Comparison of ENCODE assay signal across 27 cellular contexts in the genomic region with DNA sequence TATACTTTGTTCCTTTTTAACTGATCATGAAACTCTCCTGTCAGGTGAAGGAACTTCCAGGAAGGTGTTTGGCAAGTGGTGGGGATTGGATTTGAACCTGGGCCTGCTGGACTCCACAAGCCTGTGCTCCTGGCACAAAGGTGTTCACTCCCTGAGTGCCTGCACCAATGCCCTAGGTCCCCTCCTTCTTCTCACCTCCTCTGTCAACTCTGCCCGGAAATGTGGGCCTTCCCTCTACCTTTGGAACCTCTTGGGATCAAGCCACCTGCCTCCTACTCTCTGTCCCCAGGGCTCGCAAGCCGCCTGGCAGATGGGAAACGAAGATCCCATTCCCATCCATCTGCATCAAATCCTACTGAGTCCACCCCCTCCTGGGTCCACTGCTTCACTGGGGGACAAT. TPM values are rescaled to one million over a fixed set of nuclear protein-coding genes. Genes with fewer than 3 reads are reported as not detected.
"Had no signal": no experiment of that assay in that cellular context is flagged by ENCODE, and none has a peak within 500 bp of the region (broad histone marks: within the 10 kb centered on the region; RNA-seq: fewer than 3 reads in every experiment).

No MANE protein-coding gene starts in this region.

- ATAC-seq: mucosa of descending colon; natural killer cell treated with Interleukin-12 subunit alpha and Interleukin-12 subunit beta and Interleukin-15 and Interleukin-18, amount 100 ng/mL, for 72 hours; sciatic nerve; stimulated activated naive CD8-positive, alpha-beta T cell treated with anti-CD3 and anti-CD28 coated beads, Interleukin-15, amount 100 ng/mL, for 72 hours; upper lobe of right lung had no signal

- H3K9me3 Mint-ChIP-seq: dendritic cell treated with granulocyte-macrophage colony-stimulating factor and Interleukin-4, amounts not matched to agents 40 ng/mL and 50 ng/mL, for 4 days; memory B cell; mesothelial cell of epicardium; naive B cell; natural killer cell treated with Interleukin-12 subunit alpha and Interleukin-12 subunit beta and Interleukin-15 and Interleukin-18, amount 100 ng/mL, for 72 hours; neural progenitor cell; stimulated activated naive CD8-positive, alpha-beta T cell treated with anti-CD3 and anti-CD28 coated beads, Interleukin-15, amount 100 ng/mL, for 72 hours had no signal

- H3K27me3 Mint-ChIP-seq: progenitor cell of endocrine pancreas; stimulated activated naive CD8-positive, alpha-beta T cell treated with anti-CD3 and anti-CD28 coated beads, Interleukin-15, amount 100 ng/mL, for 72 hours had no signal

- H3K27ac Mint-ChIP-seq: dendritic cell treated with granulocyte-macrophage colony-stimulating factor and Interleukin-4, amounts not matched to agents 40 ng/mL and 50 ng/mL, for 4 days; memory B cell; mesothelial cell of epicardium; natural killer cell treated with Interleukin-12 subunit alpha and Interleukin-12 subunit beta and Interleukin-15 and Interleukin-18, amount 100 ng/mL, for 72 hours; neural progenitor cell; progenitor cell of endocrine pancreas; stimulated activated naive CD8-positive, alpha-beta T cell treated with anti-CD3 and anti-CD28 coated beads, Interleukin-15, amount 100 ng/mL, for 72 hours had no signal

- H3K27ac ChIP-seq: colonic mucosa, esophagus squamous epithelium, neural progenitor cell, parathyroid adenoma, suprapubic skin, transverse colon, upper lobe of right lung, uterus had no signal

- H3K4me1 Mint-ChIP-seq: memory B cell; mesothelial cell of epicardium; naive B cell; stimulated activated naive CD8-positive, alpha-beta T cell treated with anti-CD3 and anti-CD28 coated beads, Interleukin-15, amount 100 ng/mL, for 72 hours had no signal

- DNase-seq: colonic mucosa; effector CD8-positive, alpha-beta T cell; erythroblast; esophagus squamous epithelium; foreskin melanocyte; mucosa of descending colon; naive B cell; stimulated activated CD4-positive, alpha-beta T cell treated with anti-CD3 and anti-CD28 coated beads, Interleukin-12 subunit alpha, Interleukin-12 subunit beta, amount 100 ng/mL, for 4 hours; stimulated activated CD4-positive, alpha-beta T cell treated with anti-CD3 and anti-CD28 coated beads, Interleukin-1b, Interleukin-23, amount 100 ng/mL, for 48 hours; stimulated activated CD4-positive, alpha-beta T cell treated with anti-CD3 and anti-CD28 coated beads, Interleukin-4, amount 100 ng/mL, for 1 hour; stimulated activated CD8-positive, alpha-beta memory T cell treated with anti-CD3 and anti-CD28 coated beads, Interleukin-4, amount 100 ng/mL, for 48 hours; stimulated activated naive CD4-positive, alpha-beta T cell; stimulated activated naive CD8-positive, alpha-beta T cell treated with anti-CD3 and anti-CD28 coated beads, Interleukin-15, amount 100 ng/mL, for 72 hours; transverse colon; upper lobe of right lung; uterus had no signal

- H3K4me3 Mint-ChIP-seq: dendritic cell treated with granulocyte-macrophage colony-stimulating factor and Interleukin-4, amounts not matched to agents 40 ng/mL and 50 ng/mL, for 4 days; memory B cell; mesothelial cell of epicardium; naive B cell; natural killer cell treated with Interleukin-12 subunit alpha and Interleukin-12 subunit beta and Interleukin-15 and Interleukin-18, amount 100 ng/mL, for 72 hours; neural progenitor cell; stimulated activated naive CD8-positive, alpha-beta T cell treated with anti-CD3 and anti-CD28 coated beads, Interleukin-15, amount 100 ng/mL, for 72 hours had no signal

- H2AFZ ChIP-seq: neural progenitor cell, parathyroid adenoma had no signal

- H3K36me3 Mint-ChIP-seq: memory B cell; mesothelial cell of epicardium; naive B cell; natural killer cell treated with Interleukin-12 subunit alpha and Interleukin-12 subunit beta and Interleukin-15 and Interleukin-18, amount 100 ng/mL, for 72 hours; neural progenitor cell had no signal

- H3K9me3 ChIP-seq: colonic mucosa, esophagus squamous epithelium, mucosa of descending colon, suprapubic skin, transverse colon, upper lobe of right lung, uterus had no signal

- H3K4me2 ChIP-seq: neural progenitor cell, smooth muscle cell had no signal

- H3K36me3 ChIP-seq: colonic mucosa, esophagus squamous epithelium, neural progenitor cell, suprapubic skin, transverse colon, upper lobe of right lung, uterus had no signal

- H3K4me1 ChIP-seq: colonic mucosa, parathyroid adenoma, upper lobe of right lung, uterus had no signal

- H3K79me2 ChIP-seq: parathyroid adenoma had no signal

- H3K9ac ChIP-seq: neural progenitor cell, parathyroid adenoma had no signal

- H3K4me3 ChIP-seq: colonic mucosa, esophagus squamous epithelium, lung, mucosa of descending colon, neural progenitor cell, smooth muscle cell, suprapubic skin, transverse colon, upper lobe of right lung, uterus had no signal

- H3K27me3 ChIP-seq: colonic mucosa, esophagus squamous epithelium, neural progenitor cell, suprapubic skin, upper lobe of right lung, uterus had no signal

RNA-seq across cellular contexts. Expression of a gene that starts 40.0 kb away (rescaled TPM):
- total RNA-seq: natural killer cell treated with Interleukin-12 subunit alpha and Interleukin-12 subunit beta and Interleukin-15 and Interleukin-18, amount 100 ng/mL, for 72 hours; smooth muscle cell had no signal
- polyA plus RNA-seq: smooth muscle cell had no signal
